Comparison of ENCODE assay signal across 20 cellular contexts in genomic region chr2:237214963-237215362, GRCh38.
A peak's percentile ranks its signal among the peaks of the same experiment; 100 is the strongest.
DNase-seq lines count a peak whose midpoint lies in the region; ATAC-seq, FAIRE-seq and TF ChIP-seq lines count a peak whose summit lies in the region.
"Had no signal": no experiment of that assay in that cellular context is flagged by ENCODE, and none has a peak within 500 bp of the region (broad histone marks: within the 10 kb centered on the region; RNA-seq: fewer than 3 reads in every experiment).

No MANE protein-coding gene starts in this region.

- H3K4me3 ChIP-seq in IMR-90 (ENCODE audit: insufficient read depth, low read depth, low read length) (no peak overlapping the region), GM12878 (no peak overlapping the region), hepatocyte (no peak overlapping the region), spleen (no peak overlapping the region), right cardiac atrium (ENCODE audit: low read length) (no peak overlapping the region)
- H3K4me3 ChIP-seq: BLaER1, HAP-1 had no signal

- H3K27me3 Mint-ChIP-seq in glutamatergic neuron (ENCODE audit: unreplicated experiment) = peaks cover 2% of the 10 kb centered on the region

- POLR2A ChIA-PET in IMR-90 (lab: Charles Lee; ENCODE audit: unreplicated experiment) (no interaction called here), GM12878 (lab: Charles Lee) (no interaction called here)

- H3K9me3 ChIP-seq in IMR-90 (ENCODE audit: control insufficient read depth, insufficient read depth, low read length) (no peaks in the 10 kb centered on the region), GM12878 (replicated peaks; ENCODE audit: control insufficient read depth, insufficient read depth, low read length) (no peaks in the 10 kb centered on the region; the same call in 2 of the 3 replicates), hepatocyte (ENCODE audit: low read depth) (no peaks in the 10 kb centered on the region), spleen (no peaks in the 10 kb centered on the region), right cardiac atrium (ENCODE audit: control insufficient read depth, low read length) (no peaks in the 10 kb centered on the region)
- H3K9me3 ChIP-seq: Caco-2, HAP-1 had no signal

- peak overlapping the region; percentile 95 for H2BK120ac ChIP-seq in IMR-90 (ENCODE audit: low read depth, low read length)

- BruUV-seq in IMR-90 (replicated peaks; lab: Mats Ljungman, UMichigan) = no TSS peak
- BruUV-seq in GM12878 (replicated peaks; lab: Mats Ljungman, UMichigan) = no TSS peak

- H4K91ac ChIP-seq in IMR-90 (ENCODE audit: insufficient read depth, low read depth, low read length) = peak overlapping the region; percentile 59

- TF ChIP-seq POLR2A in IMR-90 (IDR thresholded peaks at IDR 0.05; ENCODE audit: low read depth, low read length) = no peak
- TF ChIP-seq POLR2A in GM12878 (IDR thresholded peaks at IDR 0.05; ENCODE audit: low read depth, low read length) = no peak
- TF ChIP-seq POLR2A in spleen (IDR thresholded peaks at IDR 0.05) = no peak

- H3K79me1 ChIP-seq in IMR-90 (ENCODE audit: low read depth in 1 of 2, low read length in 2 of 2) = peaks cover 0 to 28% of the 10 kb centered on the region in 2 experiments; a peak in 3 of 4 replicates

- H3K4me1 ChIP-seq in IMR-90 (ENCODE audit: control insufficient read depth, insufficient read depth, low read length) (peaks cover 12% of the 10 kb centered on the region), GM12878 (ENCODE audit: control insufficient read depth, insufficient read depth, low read length) (no peaks in the 10 kb centered on the region), hepatocyte (ENCODE audit: insufficient read depth) (no peaks in the 10 kb centered on the region), spleen (no peaks in the 10 kb centered on the region), right cardiac atrium (ENCODE audit: control insufficient read depth, insufficient read depth, low read length) (no peaks in the 10 kb centered on the region)
- H3K4me1 ChIP-seq: BLaER1, Caco-2, HAP-1 had no signal

- no peak for FAIRE-seq in GM12878 (lab: Jason Lieb, UNC)
- FAIRE-seq: G401.6, H54 had no signal

- no peaks in the 10 kb centered on the region for H3K79me2 ChIP-seq in GM12878 (ENCODE audit: control insufficient read depth, insufficient read depth, low read length)
- H3K79me2 ChIP-seq in hepatocyte = no peaks in the 10 kb centered on the region

- no peak overlapping the region for H3K4me3 Mint-ChIP-seq in glutamatergic neuron (ENCODE audit: unreplicated experiment)
- H3K4me3 Mint-ChIP-seq: B cell; CD4-positive, CD25-positive, alpha-beta regulatory T cell; CD8-positive, alpha-beta T cell; HFFc6 had no signal

- no peak overlapping the region for H3K4me2 ChIP-seq in IMR-90 (ENCODE audit: low read depth, low read length)
- no peak overlapping the region for H3K4me2 ChIP-seq in GM12878 (ENCODE audit: control insufficient read depth, insufficient read depth)
- H3K4me2 ChIP-seq in hepatocyte = no peak overlapping the region
- H3K4me2 ChIP-seq: BLaER1 had no signal

- no peaks in the 10 kb centered on the region for H3K9me3 Mint-ChIP-seq in glutamatergic neuron (ENCODE audit: unreplicated experiment)
- H3K9me3 Mint-ChIP-seq: CD8-positive, alpha-beta T cell; HFFc6 had no signal

- no peak for TF ChIP-seq EP300 in GM12878 (IDR thresholded peaks at IDR 0.05; ENCODE audit: borderline replicate concordance in 1 of 2, control insufficient read depth in 1 of 2, low read depth in 2 of 2, low read length in 2 of 2)

- H3K56ac ChIP-seq in IMR-90 (ENCODE audit: extremely low read depth, insufficient read depth, low read length) = no peak overlapping the region

- no peak for TF ChIP-seq RAD21 in IMR-90 (IDR thresholded peaks at IDR 0.05; ENCODE audit: low read length)
- TF ChIP-seq RAD21 in GM12878 (IDR thresholded peaks at IDR 0.05; ENCODE audit: insufficient read depth, low read depth, low read length) = no peak

- ATAC-seq in IMR-90 (ENCODE audit: low read depth) (no peak), GM12878 (no peak), right cardiac atrium (no peak)
- ATAC-seq: CD8-positive, alpha-beta T cell had no signal

- no peak overlapping the region for H2AFZ ChIP-seq in IMR-90 (replicated peaks; ENCODE audit: low read length, poor library complexity)
- no peak overlapping the region for H2AFZ ChIP-seq in GM12878 (ENCODE audit: control insufficient read depth, low read depth, low read length)
- no peak overlapping the region for H2AFZ ChIP-seq in hepatocyte

- peak overlapping the region; percentile 97 for H2BK20ac ChIP-seq in IMR-90 (ENCODE audit: low read depth, low read length)

- H2AK5ac ChIP-seq in IMR-90 (ENCODE audit: low read depth, low read length) = peak overlapping the region; percentile 93

- H2BK15ac ChIP-seq in IMR-90 (ENCODE audit: low read depth, low read length) = peak overlapping the region; percentile 94

- DNase-seq in IMR-90 (no peak), GM12878 (ENCODE audit: low read depth, low spot score) (no peak), hepatocyte (ENCODE audit: low spot score) (no peak), spleen (no peak), glutamatergic neuron (no peak), right cardiac atrium (no peak)
- no peak for DNase-seq in activated T-cell treated with anti-CD3 and anti-CD28 coated beads, Interleukin-2, amount 50 U/mL, for 1 hour
- DNase-seq: Caco-2; CD4-positive, CD25-positive, alpha-beta regulatory T cell; CD8-positive, alpha-beta T cell; DMS153; DND-41; GOT3; HFFc6 had no signal

- H3K9me2 ChIP-seq in hepatocyte (replicated peaks; ENCODE audit: insufficient read depth) = no peaks in the 10 kb centered on the region

- H3K27me3 ChIP-seq in IMR-90 (ENCODE audit: control insufficient read depth, insufficient read depth, low read length) (no peaks in the 10 kb centered on the region), GM12878 (replicated peaks in 1 of 2; ENCODE audit: control insufficient read depth in 2 of 2, insufficient read depth in 2 of 2, low read length in 1 of 2) (no peaks in the 10 kb centered on the region), hepatocyte (no peaks in the 10 kb centered on the region), spleen (replicated peaks in 1 of 7) (peaks cover 0 to 3% (median 0%) of the 10 kb centered on the region in 7 donors), right cardiac atrium (ENCODE audit: control insufficient read depth, insufficient read depth) (no peaks in the 10 kb centered on the region)
- H3K27me3 ChIP-seq: BLaER1 had no signal

- in situ Hi-C loops in IMR-90 (cut with MboI; ENCODE audit: low sequenced_read_pairs) (no loop called here), GM12878 (cut with MboI) (no loop called here)

- dilution Hi-C loops in IMR-90 (cut with HindIII; ENCODE audit: low sequenced_read_pairs, unreplicated experiment) = no loop called here

- peak overlapping the region; percentile 67 for H2BK5ac ChIP-seq in IMR-90 (ENCODE audit: low read depth, low read length, poor library complexity, severe bottlenecking)

- no peak for TF ChIP-seq CTCF in IMR-90 (conservative IDR thresholded peaks at IDR 0.05; ENCODE audit: low read depth, low read length)
- TF ChIP-seq CTCF in GM12878 (IDR thresholded peaks at IDR 0.05 in 2 of 3, conservative IDR thresholded peaks at IDR 0.05 in 1 of 3; ENCODE audit: control insufficient read depth in 2 of 3, extremely low read depth in 1 of 3, insufficient read depth in 1 of 3, low read depth in 3 of 3, low read length in 3 of 3) = no peak
- no peak for TF ChIP-seq CTCF in hepatocyte (IDR thresholded peaks at IDR 0.05; ENCODE audit: poor library complexity)
- TF ChIP-seq CTCF in spleen (IDR thresholded peaks at IDR 0.05 in 8 of 11, conservative IDR thresholded peaks at IDR 0.05 in 3 of 11) = no peak
- no peak for TF ChIP-seq CTCF in glutamatergic neuron (IDR thresholded peaks at IDR 0.05; ENCODE audit: partially characterized antibody, unreplicated experiment)

- no peaks in the 10 kb centered on the region for H3K36me3 Mint-ChIP-seq in glutamatergic neuron (ENCODE audit: unreplicated experiment)
- H3K36me3 Mint-ChIP-seq: CD4-positive, CD25-positive, alpha-beta regulatory T cell; CD8-positive, alpha-beta T cell had no signal

- SMC1A ChIA-PET in GM12878 (lab: Charles Lee; ENCODE audit: uncharacterized antibody, unreplicated experiment) = no interaction called here

- intact Hi-C loops in IMR-90 (cut with micrococcal nuclease) (no loop called here), GM12878 (cut with micrococcal nuclease; ENCODE audit: unreplicated experiment) (no loop called here), spleen (cut with DNase I; ENCODE audit: low total_unique reads) (no loop called here), right cardiac atrium (cut with DNase I) (no loop called here)

- H3K18ac ChIP-seq in IMR-90 (ENCODE audit: low read depth, low read length) = peak overlapping the region; percentile 93

- CTCF ChIA-PET in IMR-90 (lab: Yijun Ruan, JAX) = no interaction called here
- CTCF ChIA-PET in GM12878 (lab: Yijun Ruan, JAX) = interaction anchor here (0.7 kb wide), 1 partner anchor 1144 kb away, joined by 4 read pairs; no protein-coding TSS in a partner anchor

- peaks cover 32% of the 10 kb centered on the region for H3K9me1 ChIP-seq in IMR-90 (ENCODE audit: insufficient read depth, low read length)

- peak overlapping the region; percentile 56 to 64 for H4K8ac ChIP-seq in IMR-90 (ENCODE audit: low read depth in 2 of 2, low read length in 2 of 2)

- H3K4me1 Mint-ChIP-seq in glutamatergic neuron (ENCODE audit: low read depth, unreplicated experiment) = no peaks in the 10 kb centered on the region
- H3K4me1 Mint-ChIP-seq: B cell; CD4-positive, CD25-positive, alpha-beta regulatory T cell had no signal

- peak overlapping the region; percentile 63; the same call in 1 of the 2 replicates for H4K5ac ChIP-seq in IMR-90 (ENCODE audit: low read depth, low read length)

- H3K9ac ChIP-seq in IMR-90 (ENCODE audit: low read depth, low read length) (no peak overlapping the region), GM12878 (ENCODE audit: control insufficient read depth, insufficient read depth, low read length) (no peak overlapping the region)
- H3K9ac ChIP-seq: BLaER1 had no signal

- H3K36me3 ChIP-seq in IMR-90 (ENCODE audit: control insufficient read depth, insufficient read depth, low read length) (no peaks in the 10 kb centered on the region), GM12878 (ENCODE audit: control insufficient read depth in 2 of 2, insufficient read depth in 2 of 2, low read length in 1 of 2) (no peaks in the 10 kb centered on the region), hepatocyte (replicated peaks; ENCODE audit: insufficient read depth, low read depth) (no peaks in the 10 kb centered on the region), spleen (no peaks in the 10 kb centered on the region)
- H3K36me3 ChIP-seq: BLaER1, HAP-1 had no signal

- no peak overlapping the region for H2AK9ac ChIP-seq in IMR-90 (replicated peaks; ENCODE audit: low read depth, low read length, poor library complexity)

- no CpG with 5 or more reads among the region's 2 CpGs for WGBS in IMR-90 (ENCODE audit: extremely low coverage in 2 of 2, insufficient read length in 1 of 2), 2 experiments
- 17% methylated on average over 2 of the region's 2 CpGs for WGBS in GM12878 (ENCODE audit: insufficient coverage, insufficient replicate concordance, low lambda C conversion rate, missing lambda C conversion rate)
- WGBS in hepatocyte (ENCODE audit: low lambda C conversion rate, missing lambda C conversion rate) = 63% methylated on average over 2 of the region's 2 CpGs
- WGBS in spleen, 5 donors = 79 to 95% (median 88%) methylated on average over 2 of the region's 2 CpGs
- WGBS in right cardiac atrium = 92% methylated on average over 2 of the region's 2 CpGs

- H3K23ac ChIP-seq in IMR-90 (ENCODE audit: low read depth, low read length) = peak overlapping the region; percentile 87; the same call in 1 of the 2 replicates

- no peaks in the 10 kb centered on the region for H4K20me1 ChIP-seq in IMR-90 (ENCODE audit: insufficient read depth, low read length)
- no peaks in the 10 kb centered on the region for H4K20me1 ChIP-seq in GM12878 (ENCODE audit: control insufficient read depth, insufficient read depth)
- H4K20me1 ChIP-seq in hepatocyte (ENCODE audit: insufficient read depth, poor library complexity, severe bottlenecking) = no peaks in the 10 kb centered on the region
- H4K20me1 ChIP-seq: BLaER1 had no signal

- RAD21 ChIA-PET in GM12878 (lab: Charles Lee; ENCODE audit: unreplicated experiment) = no interaction called here

- no peak overlapping the region for H3K27ac Mint-ChIP-seq in glutamatergic neuron (ENCODE audit: unreplicated experiment)
- H3K27ac Mint-ChIP-seq: B cell; CD4-positive, CD25-positive, alpha-beta regulatory T cell; CD8-positive, alpha-beta T cell; HFFc6 had no signal

- H3K4ac ChIP-seq in IMR-90 (ENCODE audit: low read depth, low read length) = peak overlapping the region; percentile 82; the same call in 1 of the 2 replicates

- H3K27ac ChIP-seq in IMR-90 (ENCODE audit: insufficient read depth, low read length) (peak overlapping the region; percentile 42; the same call in 1 of the 2 replicates), GM12878 (ENCODE audit: control insufficient read depth, insufficient read depth) (no peak overlapping the region), hepatocyte (peak overlapping the region; percentile 44), spleen (no peak overlapping the region), right cardiac atrium (ENCODE audit: low read length) (no peak overlapping the region)
- H3K27ac ChIP-seq: BLaER1, C4-2B had no signal

- peak overlapping the region; percentile 85 for H3K14ac ChIP-seq in IMR-90 (replicated peaks; ENCODE audit: low read depth, low read length)

Comparison
In these comparisons a context has a peak if more than half of its experiments do, and no peak if none do; other contexts are left out.
1. H3K27ac ChIP-seq: peak in IMR-90 (single experiment) and hepatocyte (single experiment); none in GM12878 (single experiment), spleen (0 of 8) and right cardiac atrium (single experiment).